19 cellular contexts compared by ENCODE assay signal in the genomic region with DNA sequence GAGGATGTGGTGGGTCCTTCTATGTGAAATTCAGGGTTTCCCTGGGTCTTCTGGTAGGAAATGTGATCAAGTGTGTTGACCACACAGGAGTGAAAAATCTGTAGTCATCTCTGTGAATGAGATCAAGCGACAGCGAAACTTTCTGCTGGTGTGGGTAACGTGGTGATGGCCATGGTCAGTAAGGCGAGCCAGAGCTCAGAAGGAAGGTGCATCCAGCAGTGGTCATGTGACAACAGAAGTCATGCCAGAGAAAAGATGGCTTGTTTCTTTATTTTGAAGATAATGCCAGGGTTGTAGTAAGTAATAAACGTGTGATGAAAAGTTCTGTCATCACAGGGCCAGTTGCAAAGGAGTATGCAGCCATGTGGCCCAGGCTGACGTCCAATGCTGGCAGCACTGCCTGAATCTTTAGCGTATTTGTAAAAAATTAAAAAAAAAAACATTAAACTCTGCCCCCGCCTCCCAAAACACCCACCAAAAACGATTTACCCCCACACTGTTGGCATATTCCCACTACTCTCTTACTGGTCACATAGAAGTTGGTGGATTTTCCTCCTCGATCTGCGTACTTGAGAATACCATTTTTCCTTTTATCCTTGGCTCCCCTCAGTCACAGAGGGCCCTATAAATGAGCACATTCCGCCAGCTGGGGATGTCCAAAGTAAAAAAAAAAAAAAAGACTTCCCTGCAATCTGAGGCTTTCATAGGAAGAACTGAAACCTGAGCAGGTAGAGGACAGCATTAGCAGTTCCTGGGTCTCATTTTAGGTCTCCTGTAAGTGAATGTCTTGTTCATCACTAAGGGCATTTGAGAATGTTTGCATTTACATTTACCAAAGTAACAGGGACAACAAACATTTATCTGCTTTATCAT.
DNase-seq lines count a peak whose midpoint lies in the region; ATAC-seq and TF ChIP-seq lines count a peak whose summit lies in the region.
"Had no signal": no experiment of that assay in that cellular context is flagged by ENCODE, and none has a peak within 500 bp of the region (broad histone marks: within the 10 kb centered on the region; RNA-seq: fewer than 3 reads in every experiment).

No MANE protein-coding gene starts in this region.

- peaks cover 7% of the 10 kb centered on the region for H3K27me3 Mint-ChIP-seq in WTC11 (ENCODE audit: low read depth)

- H3K4me1 ChIP-seq in Loucy (ENCODE audit: insufficient read depth, low read length, poor library complexity, severe bottlenecking) (peaks cover 3% of the 10 kb centered on the region), left ventricle myocardium inferior (peaks cover 36% of the 10 kb centered on the region), psoas muscle (peaks cover 28% of the 10 kb centered on the region), colonic mucosa (no peaks in the 10 kb centered on the region)

- H3K9me3 ChIP-seq in Loucy (ENCODE audit: insufficient read depth, low read depth, low read length), result no peaks in the 10 kb centered on the region
- H3K9me3 ChIP-seq in left ventricle myocardium inferior (replicated peaks), result no peaks in the 10 kb centered on the region
- no peaks in the 10 kb centered on the region for H3K9me3 ChIP-seq in psoas muscle
- no peaks in the 10 kb centered on the region for H3K9me3 ChIP-seq in colonic mucosa
- H3K9me3 ChIP-seq: neutrophil, SJSA1, transverse colon had no signal

- no peak overlapping the region for H3K4me3 Mint-ChIP-seq in WTC11
- H3K4me3 Mint-ChIP-seq: activated naive CD8-positive, alpha-beta T cell treated with anti-CD3 and anti-CD28 coated beads, Interleukin-2, amount 50 U/mL, for 24 hours; stimulated activated naive CD8-positive, alpha-beta T cell treated with anti-CD3 and anti-CD28 coated beads, Interleukin-15, amount 100 ng/mL, for 72 hours; T-helper 1 cell treated with Interleukin-12 subunit alpha and Interleukin-12 subunit beta and Interleukin-4 antibody, amounts not matched to agents 30 μg/mL and 1 μg/mL, for 36 hours had no signal

- 20 to 43% (median 27%) methylated on average over 12 of the region's 12 CpGs for WGBS in psoas muscle, 3 donors

- no peaks in the 10 kb centered on the region for H3K9me2 ChIP-seq in Loucy (replicated peaks; ENCODE audit: low read depth, low read length)

- H3K27me3 ChIP-seq in Loucy (ENCODE audit: insufficient read depth, low read length, poor library complexity, severe bottlenecking), result no peaks in the 10 kb centered on the region
- peaks cover 4% of the 10 kb centered on the region for H3K27me3 ChIP-seq in left ventricle myocardium inferior (ENCODE audit: low read depth)
- no peaks in the 10 kb centered on the region for H3K27me3 ChIP-seq in psoas muscle (ENCODE audit: insufficient read depth in 3 of 3, low read length in 2 of 3)
- H3K27me3 ChIP-seq in colonic mucosa, result peaks cover 3% of the 10 kb centered on the region
- H3K27me3 ChIP-seq: SJSA1 had no signal

- H4K20me1 ChIP-seq in Loucy (ENCODE audit: insufficient read depth, low read length, poor library complexity, severe bottlenecking), result no peaks in the 10 kb centered on the region

- CTCF ChIA-PET in WTC11 (lab: Charles Lee), result interaction anchor here (0.9 to 2.9 kb wide), 2 partner anchors 8 to 45 kb away, joined by 3 to 14 read pairs; no protein-coding TSS in a partner anchor

- H3K4me3 ChIP-seq in Loucy (ENCODE audit: low read length, poor library complexity, severe bottlenecking), result no peak overlapping the region
- H3K4me3 ChIP-seq in left ventricle myocardium inferior, result no peak overlapping the region
- no peak overlapping the region for H3K4me3 ChIP-seq in psoas muscle
- H3K4me3 ChIP-seq in colonic mucosa, result no peak overlapping the region
- H3K4me3 ChIP-seq: SJSA1, transverse colon had no signal

- no peak overlapping the region for H3K9ac ChIP-seq in Loucy (ENCODE audit: low read depth, low read length, poor library complexity, severe bottlenecking)
- no peak overlapping the region for H3K9ac ChIP-seq in colonic mucosa (ENCODE audit: low read depth in 2 of 2, low read length in 2 of 2)

- no peaks in the 10 kb centered on the region for H3F3A ChIP-seq in Loucy (ENCODE audit: low read depth)

- intact Hi-C loops in left ventricle myocardium inferior (cut with micrococcal nuclease), result no loop called here
- intact Hi-C loops in psoas muscle (cut with DNase I), result no loop called here
- intact Hi-C loops in head of caudate nucleus (cut with DNase I), result no loop called here
- intact Hi-C loops in colonic mucosa (cut with DNase I), result no loop called here

- no peaks in the 10 kb centered on the region for H3K36me3 ChIP-seq in Loucy (ENCODE audit: insufficient read depth, low read length)
- H3K36me3 ChIP-seq in left ventricle myocardium inferior, result no peaks in the 10 kb centered on the region
- H3K36me3 ChIP-seq in psoas muscle (ENCODE audit: insufficient read depth in 1 of 2, low read depth in 1 of 2), result no peaks in the 10 kb centered on the region
- no peaks in the 10 kb centered on the region for H3K36me3 ChIP-seq in colonic mucosa
- H3K36me3 ChIP-seq: neutrophil, SJSA1, transverse colon had no signal

- POLR2A ChIA-PET in WTC11 (lab: Charles Lee), result interaction anchor here (0.6 kb wide), 1 partner anchor 104 kb away, joined by 3 read pairs; no protein-coding TSS in a partner anchor

- H3K79me2 ChIP-seq in Loucy (ENCODE audit: insufficient read depth, low read length), result no peaks in the 10 kb centered on the region

- no peak overlapping the region for H3K27ac Mint-ChIP-seq in WTC11
- H3K27ac Mint-ChIP-seq: activated naive CD8-positive, alpha-beta T cell treated with anti-CD3 and anti-CD28 coated beads, Interleukin-2, amount 50 U/mL, for 24 hours; stimulated activated naive CD8-positive, alpha-beta T cell treated with anti-CD3 and anti-CD28 coated beads, Interleukin-15, amount 100 ng/mL, for 72 hours; T-helper 1 cell treated with Interleukin-12 subunit alpha and Interleukin-12 subunit beta and Interleukin-4 antibody, amounts not matched to agents 30 μg/mL and 1 μg/mL, for 36 hours had no signal

- H3K27ac ChIP-seq in left ventricle myocardium inferior (replicated peaks) (peak overlapping the region; percentile 54), psoas muscle (no peak overlapping the region), colonic mucosa (no peak overlapping the region)
- H3K27ac ChIP-seq: neutrophil, SJSA1, transverse colon had no signal

- H3K36me3 Mint-ChIP-seq in WTC11, result no peaks in the 10 kb centered on the region

- peaks cover 39% of the 10 kb centered on the region for H3K4me1 Mint-ChIP-seq in WTC11
- H3K4me1 Mint-ChIP-seq: activated naive CD8-positive, alpha-beta T cell treated with anti-CD3 and anti-CD28 coated beads, Interleukin-2, amount 50 U/mL, for 24 hours; stimulated activated naive CD8-positive, alpha-beta T cell treated with anti-CD3 and anti-CD28 coated beads, Interleukin-15, amount 100 ng/mL, for 72 hours had no signal

- ATAC-seq in WTC11 (peak; percentile 50), psoas muscle (peak; percentile 45 to 76 (median 59))
- ATAC-seq: activated naive CD8-positive, alpha-beta T cell treated with anti-CD3 and anti-CD28 coated beads, Interleukin-2, amount 50 U/mL, for 24 hours; left lobe of liver; stimulated activated naive CD8-positive, alpha-beta T cell treated with anti-CD3 and anti-CD28 coated beads, Interleukin-15, amount 100 ng/mL, for 72 hours had no signal

- TF ChIP-seq CTCF in Loucy (conservative IDR thresholded peaks at IDR 0.05; ENCODE audit: low read length), result no peak
- TF ChIP-seq CTCF in WTC11 (IDR thresholded peaks at IDR 0.05), result no peak
- TF ChIP-seq CTCF in left ventricle myocardium inferior (IDR thresholded peaks at IDR 0.05; ENCODE audit: borderline replicate concordance), result no peak
- no peak for TF ChIP-seq CTCF in psoas muscle (IDR thresholded peaks at IDR 0.05)
- TF ChIP-seq CTCF in colonic mucosa (IDR thresholded peaks at IDR 0.05), result no peak

- H3K9me3 Mint-ChIP-seq in WTC11, result peaks cover 4% of the 10 kb centered on the region
- H3K9me3 Mint-ChIP-seq: activated naive CD8-positive, alpha-beta T cell treated with anti-CD3 and anti-CD28 coated beads, Interleukin-2, amount 50 U/mL, for 24 hours; T-helper 1 cell treated with Interleukin-12 subunit alpha and Interleukin-12 subunit beta and Interleukin-4 antibody, amounts not matched to agents 30 μg/mL and 1 μg/mL, for 36 hours had no signal

- H2AFZ ChIP-seq in Loucy (ENCODE audit: low read length), result no peak overlapping the region

- no peak for DNase-seq in WTC11 (ENCODE audit: low spot score)
- DNase-seq in left ventricle myocardium inferior, result no peak
- peak in 1 of 2 donors; percentile 57 for DNase-seq in psoas muscle
- no peak for DNase-seq in head of caudate nucleus
- no peak for DNase-seq in colonic mucosa
- DNase-seq in iPS-NIHi11 (ENCODE audit: low spot score), result no peak
- DNase-seq: activated CD4-positive, alpha-beta T cell treated with anti-CD3 and anti-CD28 coated beads, Interleukin-2, amount 50 U/mL, for 4 hours; activated CD8-positive, alpha-beta memory T cell treated with anti-CD3 and anti-CD28 coated beads, Interleukin-2, amount 50 U/mL, for 48 hours; activated naive CD8-positive, alpha-beta T cell treated with anti-CD3 and anti-CD28 coated beads, Interleukin-2, amount 50 U/mL, for 24 hours; foreskin melanocyte; HCEC 1CT; stimulated activated CD4-positive, alpha-beta T cell treated with anti-CD3 and anti-CD28 coated beads, Interleukin-4, amount 100 ng/mL, for 24 hours; stimulated activated naive CD8-positive, alpha-beta T cell treated with anti-CD3 and anti-CD28 coated beads, Interleukin-15, amount 100 ng/mL, for 72 hours; transverse colon had no signal

- H3K4me2 ChIP-seq in Loucy (ENCODE audit: low read depth, low read length, poor library complexity, severe bottlenecking), result peak overlapping the region; percentile 10

TF ChIP-seq in WTC11, 78 proteins besides CTCF, POLR2A, EP300 and RAD21:
- TF ChIP-seq ELF4 (CRISPR knock-in tag; IDR thresholded peaks at IDR 0.05; ENCODE audit: low read depth), result no peak
- TF ChIP-seq, protein P1, sequence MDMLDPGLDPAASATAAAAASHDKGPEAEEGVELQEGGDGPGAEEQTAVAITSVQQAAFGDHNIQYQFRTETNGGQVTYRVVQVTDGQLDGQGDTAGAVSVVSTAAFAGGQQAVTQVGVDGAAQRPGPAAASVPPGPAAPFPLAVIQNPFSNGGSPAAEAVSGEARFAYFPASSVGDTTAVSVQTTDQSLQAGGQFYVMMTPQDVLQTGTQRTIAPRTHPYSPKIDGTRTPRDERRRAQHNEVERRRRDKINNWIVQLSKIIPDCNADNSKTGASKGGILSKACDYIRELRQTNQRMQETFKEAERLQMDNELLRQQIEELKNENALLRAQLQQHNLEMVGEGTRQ (CRISPR knock-in tag; IDR thresholded peaks at IDR 0.05), result peak; percentile 42; the same call in 1 of the 2 replicates
- TF ChIP-seq ZNF232 (CRISPR knock-in tag; IDR thresholded peaks at IDR 0.05), result 0 out of 2 replicates have a peak, but pooled peaks have one; percentile 20
- TF ChIP-seq ZNF396 (CRISPR knock-in tag; IDR thresholded peaks at IDR 0.05; ENCODE audit: borderline replicate concordance), result no peak
